Comparison of ENCODE assay signal across 1 cellular context in genomic region chr1:160664573-160665051, GRCh38.
TF ChIP-seq lines count a peak whose summit lies in the region.

No MANE protein-coding gene starts in this region.

TF ChIP-seq in H1, 55 proteins besides CTCF, POLR2A, EP300 and RAD21 (continued from another document):
- no peak for TF ChIP-seq CHD7 (IDR thresholded peaks at IDR 0.05; ENCODE audit: insufficient replicate concordance, low read length)
- no peak for TF ChIP-seq NANOG (IDR thresholded peaks at IDR 0.05; ENCODE audit: insufficient read depth, low read depth, low read length, poor library complexity, severe bottlenecking)
- no peak for TF ChIP-seq GABPA (IDR thresholded peaks at IDR 0.05; ENCODE audit: borderline replicate concordance, insufficient read depth, low read length)
- no peak for TF ChIP-seq CBX5 (IDR thresholded peaks at IDR 0.05; ENCODE audit: low read depth, low read length)
- TF ChIP-seq KDM1A (IDR thresholded peaks at IDR 0.05; ENCODE audit: borderline replicate concordance, low read length): no peak
